ENCODE assay signal across 1 cellular context in the genomic region with DNA sequence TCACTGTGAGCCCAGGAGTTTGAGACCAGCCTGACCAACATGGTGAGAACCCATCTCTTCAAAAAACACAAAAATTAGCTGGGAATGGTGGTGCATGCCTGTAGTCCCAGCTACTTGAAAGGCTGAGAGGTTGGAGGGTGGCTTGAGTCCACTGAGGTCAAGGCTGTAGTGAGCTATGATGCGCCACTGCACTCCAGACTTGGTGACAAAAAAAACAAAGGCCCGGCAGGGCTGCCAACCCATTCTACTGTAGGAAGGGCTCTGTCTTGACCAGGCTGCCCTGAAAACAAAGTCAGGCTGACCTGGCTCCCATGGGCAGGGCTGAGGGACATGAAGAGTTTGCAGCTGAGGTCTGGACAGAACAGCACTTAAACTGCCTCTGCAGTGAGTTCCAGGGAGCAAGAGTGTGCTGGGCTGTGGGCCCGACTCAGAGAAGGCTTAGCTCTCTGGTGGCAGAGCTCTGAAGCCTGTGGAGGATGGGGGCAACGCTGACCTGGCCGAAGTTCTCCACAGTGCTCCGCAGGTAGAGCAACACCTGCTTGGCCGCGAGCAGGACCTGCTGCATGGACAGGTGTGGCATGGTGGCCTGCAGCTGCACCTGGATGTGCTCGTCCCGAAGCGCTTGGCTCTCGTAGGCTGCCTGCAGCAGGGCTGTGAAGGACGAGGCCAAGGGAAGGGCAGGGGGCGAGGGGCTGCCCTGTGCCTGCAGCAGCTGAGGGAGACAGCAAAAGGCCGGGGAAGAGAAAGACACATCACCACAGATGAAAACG.
TF ChIP-seq lines count a peak whose summit lies in the region.

No MANE protein-coding gene starts in this region.

TF ChIP-seq in HepG2, 621 proteins besides CTCF, POLR2A, EP300 and RAD21:
- TF ChIP-seq EED (CRISPR knock-in tag; IDR thresholded peaks at IDR 0.05): no peak
- no peak for TF ChIP-seq ZNF33A (CRISPR knock-in tag; IDR thresholded peaks at IDR 0.05; ENCODE audit: borderline replicate concordance)
- TF ChIP-seq TEAD3 (CRISPR knock-in tag; optimal IDR thresholded peaks at IDR 0.05; ENCODE audit: borderline replicate concordance): no peak
- no peak for TF ChIP-seq PHB2 (IDR thresholded peaks at IDR 0.05; ENCODE audit: partially characterized antibody)
- no peak for TF ChIP-seq PCBP2 (optimal IDR thresholded peaks at IDR 0.05; ENCODE audit: low read depth, low read length, poor library complexity, severe bottlenecking)
- TF ChIP-seq GRHL1 (CRISPR knock-in tag; conservative IDR thresholded peaks at IDR 0.05): no peak
- TF ChIP-seq, protein P1, sequence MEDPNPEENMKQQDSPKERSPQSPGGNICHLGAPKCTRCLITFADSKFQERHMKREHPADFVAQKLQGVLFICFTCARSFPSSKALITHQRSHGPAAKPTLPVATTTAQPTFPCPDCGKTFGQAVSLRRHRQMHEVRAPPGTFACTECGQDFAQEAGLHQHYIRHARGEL (CRISPR knock-in tag; IDR thresholded peaks at IDR 0.05): no peak
- TF ChIP-seq TMF1 (CRISPR knock-in tag; IDR thresholded peaks at IDR 0.05; ENCODE audit: low read depth): no peak
- TF ChIP-seq PRMT3 (CRISPR knock-in tag; IDR thresholded peaks at IDR 0.05; ENCODE audit: borderline replicate concordance, low read depth): no peak
- TF ChIP-seq MAFF (IDR thresholded peaks at IDR 0.05; ENCODE audit: low read depth, low read length): no peak
- TF ChIP-seq, protein P2, sequence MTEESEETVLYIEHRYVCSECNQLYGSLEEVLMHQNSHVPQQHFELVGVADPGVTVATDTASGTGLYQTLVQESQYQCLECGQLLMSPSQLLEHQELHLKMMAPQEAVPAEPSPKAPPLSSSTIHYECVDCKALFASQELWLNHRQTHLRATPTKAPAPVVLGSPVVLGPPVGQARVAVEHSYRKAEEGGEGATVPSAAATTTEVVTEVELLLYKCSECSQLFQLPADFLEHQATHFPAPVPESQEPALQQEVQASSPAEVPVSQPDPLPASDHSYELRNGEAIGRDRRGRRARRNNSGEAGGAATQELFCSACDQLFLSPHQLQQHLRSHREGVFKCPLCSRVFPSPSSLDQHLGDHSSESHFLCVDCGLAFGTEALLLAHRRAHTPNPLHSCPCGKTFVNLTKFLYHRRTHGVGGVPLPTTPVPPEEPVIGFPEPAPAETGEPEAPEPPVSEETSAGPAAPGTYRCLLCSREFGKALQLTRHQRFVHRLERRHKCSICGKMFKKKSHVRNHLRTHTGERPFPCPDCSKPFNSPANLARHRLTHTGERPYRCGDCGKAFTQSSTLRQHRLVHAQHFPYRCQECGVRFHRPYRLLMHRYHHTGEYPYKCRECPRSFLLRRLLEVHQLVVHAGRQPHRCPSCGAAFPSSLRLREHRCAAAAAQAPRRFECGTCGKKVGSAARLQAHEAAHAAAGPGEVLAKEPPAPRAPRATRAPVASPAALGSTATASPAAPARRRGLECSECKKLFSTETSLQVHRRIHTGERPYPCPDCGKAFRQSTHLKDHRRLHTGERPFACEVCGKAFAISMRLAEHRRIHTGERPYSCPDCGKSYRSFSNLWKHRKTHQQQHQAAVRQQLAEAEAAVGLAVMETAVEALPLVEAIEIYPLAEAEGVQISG (CRISPR knock-in tag; IDR thresholded peaks at IDR 0.05): no peak
- TF ChIP-seq ZNF281 (CRISPR knock-in tag; IDR thresholded peaks at IDR 0.05; ENCODE audit: borderline replicate concordance): no peak
- no peak for TF ChIP-seq ZNF572 (CRISPR knock-in tag; IDR thresholded peaks at IDR 0.05)
- TF ChIP-seq POLR2AphosphoS5 (IDR thresholded peaks at IDR 0.05; ENCODE audit: low read depth, low read length): no peak
- TF ChIP-seq ZNF253 (CRISPR knock-in tag; IDR thresholded peaks at IDR 0.05; ENCODE audit: borderline replicate concordance): no peak
- TF ChIP-seq, protein P3, sequence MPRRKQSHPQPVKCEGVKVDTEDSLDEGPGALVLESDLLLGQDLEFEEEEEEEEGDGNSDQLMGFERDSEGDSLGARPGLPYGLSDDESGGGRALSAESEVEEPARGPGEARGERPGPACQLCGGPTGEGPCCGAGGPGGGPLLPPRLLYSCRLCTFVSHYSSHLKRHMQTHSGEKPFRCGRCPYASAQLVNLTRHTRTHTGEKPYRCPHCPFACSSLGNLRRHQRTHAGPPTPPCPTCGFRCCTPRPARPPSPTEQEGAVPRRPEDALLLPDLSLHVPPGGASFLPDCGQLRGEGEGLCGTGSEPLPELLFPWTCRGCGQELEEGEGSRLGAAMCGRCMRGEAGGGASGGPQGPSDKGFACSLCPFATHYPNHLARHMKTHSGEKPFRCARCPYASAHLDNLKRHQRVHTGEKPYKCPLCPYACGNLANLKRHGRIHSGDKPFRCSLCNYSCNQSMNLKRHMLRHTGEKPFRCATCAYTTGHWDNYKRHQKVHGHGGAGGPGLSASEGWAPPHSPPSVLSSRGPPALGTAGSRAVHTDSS (CRISPR knock-in tag; conservative IDR thresholded peaks at IDR 0.05): no peak
- TF ChIP-seq SRY (CRISPR knock-in tag; IDR thresholded peaks at IDR 0.05): no peak
- TF ChIP-seq ZNF160 (CRISPR knock-in tag; IDR thresholded peaks at IDR 0.05): no peak
- no peak for TF ChIP-seq ZNF792 (CRISPR knock-in tag; IDR thresholded peaks at IDR 0.05)
- TF ChIP-seq, protein P4, sequence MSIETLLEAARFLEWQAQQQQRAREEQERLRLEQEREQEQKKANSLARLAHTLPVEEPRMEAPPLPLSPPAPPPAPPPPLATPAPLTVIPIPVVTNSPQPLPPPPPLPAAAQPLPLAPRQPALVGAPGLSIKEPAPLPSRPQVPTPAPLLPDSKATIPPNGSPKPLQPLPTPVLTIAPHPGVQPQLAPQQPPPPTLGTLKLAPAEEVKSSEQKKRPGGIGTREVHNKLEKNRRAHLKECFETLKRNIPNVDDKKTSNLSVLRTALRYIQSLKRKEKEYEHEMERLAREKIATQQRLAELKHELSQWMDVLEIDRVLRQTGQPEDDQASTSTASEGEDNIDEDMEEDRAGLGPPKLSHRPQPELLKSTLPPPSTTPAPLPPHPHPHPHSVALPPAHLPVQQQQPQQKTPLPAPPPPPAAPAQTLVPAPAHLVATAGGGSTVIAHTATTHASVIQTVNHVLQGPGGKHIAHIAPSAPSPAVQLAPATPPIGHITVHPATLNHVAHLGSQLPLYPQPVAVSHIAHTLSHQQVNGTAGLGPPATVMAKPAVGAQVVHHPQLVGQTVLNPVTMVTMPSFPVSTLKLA (IDR thresholded peaks at IDR 0.05): no peak
TF ChIP-seq in HepG2: peak in this region for 0.
